17 cellular contexts compared by ENCODE assay signal in the genomic region with DNA sequence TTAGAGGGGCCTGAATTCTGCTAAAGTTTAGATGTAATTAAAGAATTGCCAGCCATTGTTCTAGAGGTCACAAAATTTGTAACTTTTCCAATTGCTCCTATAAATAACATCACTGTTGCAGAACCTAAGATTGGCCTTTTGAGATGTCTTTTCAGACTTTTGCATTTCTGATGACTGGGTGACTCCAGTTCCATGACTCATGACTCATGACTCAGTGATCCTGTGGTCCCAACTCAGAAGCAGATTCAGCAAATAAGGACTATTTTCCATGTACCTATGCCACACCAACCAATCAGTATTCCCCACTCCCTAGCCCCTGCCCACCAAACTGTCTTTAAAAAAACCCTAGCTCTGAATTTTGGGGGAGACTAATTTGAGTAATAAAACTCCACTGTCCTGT.
"Had no signal": no experiment of that assay in that cellular context is flagged by ENCODE, and none has a peak within 500 bp of the region (broad histone marks: within the 10 kb centered on the region; RNA-seq: fewer than 3 reads in every experiment).

No MANE protein-coding gene starts in this region.

- H3K27ac ChIP-seq: left lung, right atrium auricular region, skin epidermis, thyroid gland, vagina had no signal

- H3K4me3 ChIP-seq: left lung, right atrium auricular region, skin epidermis, thyroid gland, vagina had no signal

- H3K27ac Mint-ChIP-seq: activated T-helper 17 cell treated with anti-CD3 and anti-CD28 coated beads, Interleukin-2, amount 50 U/mL, for 72 hours; natural killer cell treated with Interleukin-12 subunit alpha and Interleukin-12 subunit beta and Interleukin-15 and Interleukin-18, amount 100 ng/mL, for 72 hours; stimulated activated naive B cell treated with anti-CD40 and anti-IgM and Interleukin-4, amounts not matched to agents 10 μg/mL and 1 μg/mL and 100 μg/mL, for 72 hours had no signal

- FAIRE-seq: islet of Langerhans had no signal

- H3K4me3 Mint-ChIP-seq: activated T-helper 17 cell treated with anti-CD3 and anti-CD28 coated beads, Interleukin-2, amount 50 U/mL, for 72 hours; natural killer cell treated with Interleukin-12 subunit alpha and Interleukin-12 subunit beta and Interleukin-15 and Interleukin-18, amount 100 ng/mL, for 72 hours; stimulated activated naive B cell treated with anti-CD40 and anti-IgM and Interleukin-4, amounts not matched to agents 10 μg/mL and 1 μg/mL and 100 μg/mL, for 72 hours had no signal

- H3K27me3 ChIP-seq: left lung, right atrium auricular region, thyroid gland, vagina had no signal

- H3K36me3 ChIP-seq: left lung, right atrium auricular region, thyroid gland, vagina had no signal

- DNase-seq: activated CD4-positive, alpha-beta T cell treated with anti-CD3 and anti-CD28 coated beads, Interleukin-2, amount 50 U/mL, for 4 hours; activated CD4-positive, CD25-positive, alpha-beta regulatory T cell treated with anti-CD3 and anti-CD28 coated beads, Interleukin-2, amount 50 U/mL, for 72 hours; activated naive CD4-positive, alpha-beta T cell treated with Interleukin-2 at 50 U/mL for 16 hours; anterior cingulate cortex; erythroblast; nucleus accumbens; stimulated activated CD4-positive, alpha-beta T cell treated with anti-CD3 and anti-CD28 coated beads, Interleukin-15, amount 100 ng/mL, for 24 hours; stimulated activated CD4-positive, alpha-beta T cell treated with anti-CD3 and anti-CD28 coated beads, Interleukin-4, amount 100 ng/mL, for 1 hour; stimulated activated naive B cell treated with anti-CD40 and anti-IgM and Interleukin-4, amounts not matched to agents 10 μg/mL and 1 μg/mL and 100 μg/mL, for 72 hours; thyroid gland had no signal

- ATAC-seq: activated T-helper 17 cell treated with anti-CD3 and anti-CD28 coated beads, Interleukin-2, amount 50 U/mL, for 72 hours; left lung; natural killer cell treated with Interleukin-12 subunit alpha and Interleukin-12 subunit beta and Interleukin-15 and Interleukin-18, amount 100 ng/mL, for 72 hours; stimulated activated naive B cell treated with anti-CD40 and anti-IgM and Interleukin-4, amounts not matched to agents 10 μg/mL and 1 μg/mL and 100 μg/mL, for 72 hours had no signal

- H3K4me1 ChIP-seq: left lung, right atrium auricular region, thyroid gland, vagina had no signal

- H3K9me3 ChIP-seq: left lung, right atrium auricular region, thyroid gland, vagina had no signal

- H3K4me1 Mint-ChIP-seq: activated T-helper 17 cell treated with anti-CD3 and anti-CD28 coated beads, Interleukin-2, amount 50 U/mL, for 72 hours; stimulated activated naive B cell treated with anti-CD40 and anti-IgM and Interleukin-4, amounts not matched to agents 10 μg/mL and 1 μg/mL and 100 μg/mL, for 72 hours had no signal

- H3K36me3 Mint-ChIP-seq: stimulated activated naive B cell treated with anti-CD40 and anti-IgM and Interleukin-4, amounts not matched to agents 10 μg/mL and 1 μg/mL and 100 μg/mL, for 72 hours had no signal

- H3K27me3 Mint-ChIP-seq: activated T-helper 17 cell treated with anti-CD3 and anti-CD28 coated beads, Interleukin-2, amount 50 U/mL, for 72 hours; natural killer cell treated with Interleukin-12 subunit alpha and Interleukin-12 subunit beta and Interleukin-15 and Interleukin-18, amount 100 ng/mL, for 72 hours; stimulated activated naive B cell treated with anti-CD40 and anti-IgM and Interleukin-4, amounts not matched to agents 10 μg/mL and 1 μg/mL and 100 μg/mL, for 72 hours had no signal
